Comparison of ENCODE assay signal across 2 cellular contexts in genomic region chr14:104342435-104343293, GRCh38.
A peak's percentile ranks its signal among the peaks of the same experiment; 100 is the strongest.
TF ChIP-seq lines count a peak whose summit lies in the region.

No MANE protein-coding gene starts in this region.

TF ChIP-seq in A549, 52 proteins besides CTCF, POLR2A, EP300 and RAD21:
- TF ChIP-seq ZC3H11A (IDR thresholded peaks at IDR 0.05) (no peak), REST (IDR thresholded peaks at IDR 0.05) (peak; percentile 67)

TF ChIP-seq in HCT116, 20 proteins besides CTCF, POLR2A, EP300 and RAD21:
- TF ChIP-seq EZH2phosphoT487 (IDR thresholded peaks at IDR 0.05; ENCODE audit: borderline replicate concordance) (no peak), ZFX (IDR thresholded peaks at IDR 0.05) (no peak), YY1 (IDR thresholded peaks at IDR 0.05; ENCODE audit: extremely low read depth, insufficient replicate concordance, low read depth, low read length) (no peak), REST (IDR thresholded peaks at IDR 0.05; ENCODE audit: low read depth) (peak; percentile 31; the same call in 1 of the 2 replicates)
